Comparison of ENCODE assay signal across 12 cellular contexts in genomic region chr1:182337736-182338571, GRCh38. TPM values are rescaled to one million over a fixed set of nuclear protein-coding genes. Genes with fewer than 3 reads are reported as not detected.
DNase-seq lines count a peak whose midpoint lies in the region; ATAC-seq and TF ChIP-seq lines count a peak whose summit lies in the region.
"Had no signal": no experiment of that assay in that cellular context is flagged by ENCODE, and none has a peak within 500 bp of the region (broad histone marks: within the 10 kb centered on the region; RNA-seq: fewer than 3 reads in every experiment).

No MANE protein-coding gene starts in this region.

- H4K5ac ChIP-seq in mesendoderm (ENCODE audit: low read length), result no peak overlapping the region

- H2BK5ac ChIP-seq in mesendoderm (ENCODE audit: low read length), result no peak overlapping the region

- H3K27ac ChIP-seq in WERI-Rb-1 (peak overlapping the region; percentile 31; the same call in 1 of the 2 replicates), mesendoderm (ENCODE audit: low read depth, low read length) (no peak overlapping the region), vagina (peak overlapping the region; percentile 77)

- no peak overlapping the region for H2AK5ac ChIP-seq in mesendoderm (ENCODE audit: low read length)

- H3K79me1 ChIP-seq in mesendoderm (ENCODE audit: low read length), result no peaks in the 10 kb centered on the region

- H3K27me3 ChIP-seq in WERI-Rb-1 (ENCODE audit: insufficient read depth, low read depth, severe bottlenecking) (no peaks in the 10 kb centered on the region), mesendoderm (ENCODE audit: insufficient read depth, low read length, poor library complexity) (no peaks in the 10 kb centered on the region), vagina (no peaks in the 10 kb centered on the region)

- no peak overlapping the region for H3K23ac ChIP-seq in mesendoderm (ENCODE audit: low read length)

- H4K8ac ChIP-seq in mesendoderm (ENCODE audit: low read depth, low read length), result no peak overlapping the region

- DNase-seq in Right ventricle myocardium superior (peak; percentile 57), cardiac septum (ENCODE audit: low spot score) (no peak), WERI-Rb-1 (peak; percentile 26), mesendoderm (peak; percentile 48), vagina (ENCODE audit: extremely low spot score in 2 of 2) (no peak), NK-92 (lab: John Stamatoyannopoulos, UW; ENCODE audit: unreplicated experiment) (no peak)
- DNase-seq: activated T-cell treated with anti-CD3 and anti-CD28 coated beads, Interleukin-2, amount 50 U/mL, for 24 hours; effector CD8-positive, alpha-beta T cell; small intestine had no signal

- no peak overlapping the region for H3K4me2 ChIP-seq in mesendoderm (ENCODE audit: low read length)

- H2BK120ac ChIP-seq in mesendoderm (ENCODE audit: low read depth, low read length), result no peak overlapping the region

- H3K18ac ChIP-seq in mesendoderm (ENCODE audit: low read length), result no peak overlapping the region

- no CpG with 5 or more reads among the region's 10 CpGs for WGBS in mesendoderm (ENCODE audit: extremely low coverage, insufficient coverage, low lambda C conversion rate)

- ATAC-seq in Right ventricle myocardium superior (ENCODE audit: poor library complexity) (peak; percentile 72), HG02840 (IDR thresholded peaks at IDR 0.05; ENCODE audit: low FRiP score, unreplicated experiment) (no peak), GM19351 (IDR thresholded peaks at IDR 0.05; ENCODE audit: unreplicated experiment) (no peak)
- ATAC-seq: activated CD4-positive, CD25-positive, alpha-beta regulatory T cell treated with anti-CD3 and anti-CD28 coated beads, Interleukin-2, amount 50 U/mL, for 24 hours had no signal

- H3K9me3 ChIP-seq in WERI-Rb-1 (ENCODE audit: severe bottlenecking) (no peaks in the 10 kb centered on the region), vagina (no peaks in the 10 kb centered on the region)

- H3K4ac ChIP-seq in mesendoderm (ENCODE audit: low read depth, low read length), result no peak overlapping the region

- no peak overlapping the region for H3K9ac ChIP-seq in mesendoderm (ENCODE audit: low read length)

- H2BK15ac ChIP-seq in mesendoderm (replicated peaks; ENCODE audit: low read depth), result no peak overlapping the region

- TF ChIP-seq CTCF in WERI-Rb-1 (IDR thresholded peaks at IDR 0.05; ENCODE audit: low read depth, low read length), result no peak
- no peak for TF ChIP-seq CTCF in vagina (IDR thresholded peaks at IDR 0.05)

- H3K56ac ChIP-seq in mesendoderm (ENCODE audit: low read length), result peak overlapping the region; percentile 53

- H3K4me1 ChIP-seq in mesendoderm (ENCODE audit: control insufficient read depth, low read depth, low read length) (peaks cover 1% of the 10 kb centered on the region), vagina (peaks cover 14% of the 10 kb centered on the region)

- H3K79me2 ChIP-seq in mesendoderm (ENCODE audit: control insufficient read depth, insufficient read depth, low read length), result no peaks in the 10 kb centered on the region

- intact Hi-C loops in Right ventricle myocardium superior (cut with DNase I), result no loop called here
- intact Hi-C loops in cardiac septum (cut with DNase I), result no loop called here
- intact Hi-C loops in vagina (cut with DNase I), result no loop called here

- H3K36me3 ChIP-seq in WERI-Rb-1 (no peaks in the 10 kb centered on the region), mesendoderm (ENCODE audit: control insufficient read depth, insufficient read depth, low read length) (no peaks in the 10 kb centered on the region), vagina (no peaks in the 10 kb centered on the region)

- H3K4me3 ChIP-seq in WERI-Rb-1 (ENCODE audit: low read depth, low read length) (no peak overlapping the region; the same call in 1 of the 2 replicates), mesendoderm (ENCODE audit: low read length) (no peak overlapping the region), vagina (no peak overlapping the region)

- TF ChIP-seq POLR2A in vagina (IDR thresholded peaks at IDR 0.05), result no peak

RNA-seq across cellular contexts. Expression of gene GLUL, which starts 53.6 kb away (rescaled TPM):
- total RNA-seq in Right ventricle myocardium superior (384 TPM), cardiac septum (231 TPM), vagina (2,462 TPM)
- 199 TPM for polyA plus RNA-seq in mesendoderm (2013, experiment 1 of 2)
- 197 TPM for polyA plus RNA-seq in mesendoderm (2013, experiment 2 of 2)

Comparison
In these comparisons a context has a peak if more than half of its experiments do, and no peak if none do; other contexts are left out.
1. DNase-seq: peak in Right ventricle myocardium superior (single experiment), WERI-Rb-1 (single experiment) and mesendoderm (single experiment); none in cardiac septum (single experiment), vagina (0 of 2) and NK-92 (single experiment).